ENCODE assay signal across 9 cellular contexts in the genomic region with DNA sequence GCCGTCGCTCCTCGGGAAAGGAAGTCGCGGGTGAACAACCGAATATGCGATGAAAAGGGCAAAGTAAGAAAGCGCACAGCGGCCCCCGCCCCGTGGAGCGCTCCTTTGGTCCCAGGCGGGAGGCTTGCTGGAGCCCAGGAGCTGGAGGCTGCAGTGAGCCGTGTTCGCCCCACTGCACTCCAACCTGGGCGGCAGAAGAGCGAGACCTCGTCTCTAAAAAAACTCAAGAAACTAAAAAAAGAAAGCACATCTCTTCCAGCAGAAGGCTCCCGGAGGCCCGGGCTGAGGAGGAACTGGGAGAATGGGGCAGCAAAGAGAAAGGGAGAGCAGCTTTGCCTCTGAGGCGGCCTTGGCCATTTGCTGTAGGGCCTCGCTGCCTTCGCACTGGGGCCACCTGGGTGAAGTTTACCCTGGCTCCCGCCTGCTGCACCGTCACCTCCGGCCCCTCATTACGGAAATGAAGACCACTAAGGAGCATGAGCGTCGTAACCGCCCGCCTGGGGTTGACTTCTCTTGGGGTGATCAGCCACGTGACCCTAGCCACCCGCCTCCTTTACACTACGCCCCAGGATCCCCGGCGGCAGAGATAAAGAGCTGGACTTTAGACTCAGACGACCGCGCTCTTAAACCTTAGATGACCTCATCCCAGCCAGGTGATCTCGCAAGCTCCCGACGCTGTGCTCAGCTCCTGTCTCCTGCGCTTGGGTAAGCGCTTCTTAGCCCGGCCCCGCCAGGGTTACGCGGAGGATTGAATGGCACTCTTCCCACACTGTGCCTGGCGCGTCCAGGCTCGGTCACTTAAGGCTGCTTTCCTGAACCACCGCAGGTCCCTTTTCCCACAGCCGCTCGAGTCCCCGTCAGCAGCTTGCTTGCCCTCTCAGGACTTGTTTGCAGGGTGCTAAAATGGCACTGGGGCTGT.
DNase-seq lines count a peak whose midpoint lies in the region; ATAC-seq and TF ChIP-seq lines count a peak whose summit lies in the region.
"Had no signal": no experiment of that assay in that cellular context is flagged by ENCODE, and none has a peak within 500 bp of the region (broad histone marks: within the 10 kb centered on the region; RNA-seq: fewer than 3 reads in every experiment).

No MANE protein-coding gene starts in this region.

- H3K4me1 ChIP-seq in osteoblast (ENCODE audit: insufficient read depth, low read length), result peaks cover 10% of the 10 kb centered on the region
- H3K4me1 ChIP-seq: A549 had no signal

- H3K27me3 ChIP-seq in osteoblast (ENCODE audit: insufficient read depth, low read length), result no peaks in the 10 kb centered on the region

- no peaks in the 10 kb centered on the region for H3K79me2 ChIP-seq in osteoblast (ENCODE audit: insufficient read depth, low read length)

- H4K20me1 ChIP-seq in osteoblast (ENCODE audit: insufficient read depth, low read length), result no peaks in the 10 kb centered on the region

- H2AFZ ChIP-seq in osteoblast (ENCODE audit: low read length), result peak overlapping the region; percentile 84

- H3K9me3 ChIP-seq in osteoblast (ENCODE audit: low read depth, low read length), result no peaks in the 10 kb centered on the region

- DNase-seq in NCI-H2029 (lab: John Stamatoyannopoulos, UW) (peak; percentile 12), NCI-H2029 treated with DMSO at 0.1 percent for 48 hours (lab: John Stamatoyannopoulos, UW) (no peak), germinal center (ENCODE audit: low spot score) (peak; percentile 49), osteoblast (ENCODE audit: insufficient read length, low spot score, missing footprints) (peak; percentile 82), superior temporal gyrus (ENCODE audit: extremely low spot score) (no peak), NCI-H2107 (lab: John Stamatoyannopoulos, UW) (no peak)
- DNase-seq in activated CD8-positive, alpha-beta memory T cell treated with anti-CD3 and anti-CD28 coated beads, Interleukin-2, amount 50 U/mL, for 48 hours, result peak; percentile 69

- peak; percentile 80 for ATAC-seq in HG02938 (IDR thresholded peaks at IDR 0.05; ENCODE audit: unreplicated experiment)

- no peak for TF ChIP-seq CTCF in osteoblast (IDR thresholded peaks at IDR 0.05; ENCODE audit: extremely low read depth, low read depth, low read length)

- no peak overlapping the region for H3K27ac ChIP-seq in osteoblast (ENCODE audit: low read depth, low read length)
- H3K27ac ChIP-seq: A549 had no signal

- H3K36me3 ChIP-seq in osteoblast (ENCODE audit: insufficient read depth, low read length), result no peaks in the 10 kb centered on the region

- peak overlapping the region; percentile 60 for H3K4me3 ChIP-seq in osteoblast (ENCODE audit: insufficient read depth, low read length)
- H3K4me3 ChIP-seq: A549 had no signal

- peak overlapping the region; percentile 78 for H3K4me2 ChIP-seq in osteoblast (ENCODE audit: insufficient read depth, low read length)
- H3K4me2 ChIP-seq: A549 had no signal

Comparison
In these comparisons a context has a peak if more than half of its experiments do, and no peak if none do; other contexts are left out.
1. DNase-seq: peak in NCI-H2029 (single experiment), activated CD8-positive, alpha-beta memory T cell treated with anti-CD3 and anti-CD28 coated beads, Interleukin-2, amount 50 U/mL, for 48 hours (single experiment), germinal center (single experiment) and osteoblast (single experiment); none in NCI-H2029 treated with DMSO at 0.1 percent for 48 hours (single experiment), superior temporal gyrus (single experiment) and NCI-H2107 (single experiment).